ENCODE assay signal across 18 cellular contexts in genomic region chr18:56945171-56945863, GRCh38.
DNase-seq lines count a peak whose midpoint lies in the region; ATAC-seq lines count a peak whose summit lies in the region.
"Had no signal": no experiment of that assay in that cellular context is flagged by ENCODE, and none has a peak within 500 bp of the region (broad histone marks: within the 10 kb centered on the region; RNA-seq: fewer than 3 reads in every experiment).

No MANE protein-coding gene starts in this region.

- DNase-seq in Right ventricle myocardium inferior (ENCODE audit: missing footprints) (no peak), cardiac septum (ENCODE audit: low spot score) (no peak), head of caudate nucleus (peak in 30 of 42 donors; percentile 12 to 82 (median 44)), iris pigment epithelial cell (ENCODE audit: low read depth) (peak; percentile 39)
- DNase-seq in T-helper 2 cell treated with Interferon-gamma antibody and Interleukin-4, amounts not matched to agents 5 μg/mL and 100 μg/mL, for 36 hours (ENCODE audit: low spot score): no peak
- DNase-seq: CD8-positive, alpha-beta memory T cell; DND-41; GF-D8; Kasumi-1; NCI-H1417 treated with DMSO at 0.1 percent for 48 hours; NCI-H2029; NCI-H2171 treated with DMSO at 0.1 percent for 48 hours; NCI-H510A; SHP77 had no signal

- H3K36me3 Mint-ChIP-seq in T-helper 2 cell treated with Interferon-gamma antibody and Interleukin-4, amounts not matched to agents 5 μg/mL and 100 μg/mL, for 36 hours (ENCODE audit: low read depth): no peaks in the 10 kb centered on the region

- intact Hi-C loops in Right ventricle myocardium inferior (cut with DNase I) (no loop called here), cardiac septum (cut with DNase I) (no loop called here), head of caudate nucleus (cut with DNase I) (no loop called here)

- peak; percentile 92 for ATAC-seq in Right ventricle myocardium inferior
- ATAC-seq in HG02970 (IDR thresholded peaks at IDR 0.05; ENCODE audit: low FRiP score, unreplicated experiment): no peak
- ATAC-seq in HG03460 (IDR thresholded peaks at IDR 0.05; ENCODE audit: unreplicated experiment): no peak
- no peak for ATAC-seq in HG03196 (IDR thresholded peaks at IDR 0.05; ENCODE audit: unreplicated experiment)
- ATAC-seq: Panc1 had no signal

- no peak overlapping the region for H3K27ac Mint-ChIP-seq in T-helper 2 cell treated with Interferon-gamma antibody and Interleukin-4, amounts not matched to agents 5 μg/mL and 100 μg/mL, for 36 hours
- H3K27ac Mint-ChIP-seq: CD8-positive, alpha-beta memory T cell had no signal

- H3K4me1 Mint-ChIP-seq in T-helper 2 cell treated with Interferon-gamma antibody and Interleukin-4, amounts not matched to agents 5 μg/mL and 100 μg/mL, for 36 hours (ENCODE audit: low read depth): no peaks in the 10 kb centered on the region
- H3K4me1 Mint-ChIP-seq: CD8-positive, alpha-beta memory T cell had no signal

- no peaks in the 10 kb centered on the region for H3K27me3 Mint-ChIP-seq in T-helper 2 cell treated with Interferon-gamma antibody and Interleukin-4, amounts not matched to agents 5 μg/mL and 100 μg/mL, for 36 hours (ENCODE audit: low read depth)
- H3K27me3 Mint-ChIP-seq: CD8-positive, alpha-beta memory T cell had no signal

- H3K4me3 Mint-ChIP-seq in T-helper 2 cell treated with Interferon-gamma antibody and Interleukin-4, amounts not matched to agents 5 μg/mL and 100 μg/mL, for 36 hours: no peak overlapping the region
- H3K4me3 Mint-ChIP-seq: CD8-positive, alpha-beta memory T cell had no signal

- H3K9me3 Mint-ChIP-seq in T-helper 2 cell treated with Interferon-gamma antibody and Interleukin-4, amounts not matched to agents 5 μg/mL and 100 μg/mL, for 36 hours: no peaks in the 10 kb centered on the region
- H3K9me3 Mint-ChIP-seq: CD8-positive, alpha-beta memory T cell had no signal

Comparison
In these comparisons a context has a peak if more than half of its experiments do, and no peak if none do; other contexts are left out.
1. DNase-seq: peak in head of caudate nucleus (30 of 42) and iris pigment epithelial cell (single experiment); none in Right ventricle myocardium inferior (single experiment), cardiac septum (single experiment) and T-helper 2 cell treated with Interferon-gamma antibody and Interleukin-4, amounts not matched to agents 5 μg/mL and 100 μg/mL, for 36 hours (single experiment).